Comparison of ENCODE assay signal across 11 cellular contexts in the genomic region with DNA sequence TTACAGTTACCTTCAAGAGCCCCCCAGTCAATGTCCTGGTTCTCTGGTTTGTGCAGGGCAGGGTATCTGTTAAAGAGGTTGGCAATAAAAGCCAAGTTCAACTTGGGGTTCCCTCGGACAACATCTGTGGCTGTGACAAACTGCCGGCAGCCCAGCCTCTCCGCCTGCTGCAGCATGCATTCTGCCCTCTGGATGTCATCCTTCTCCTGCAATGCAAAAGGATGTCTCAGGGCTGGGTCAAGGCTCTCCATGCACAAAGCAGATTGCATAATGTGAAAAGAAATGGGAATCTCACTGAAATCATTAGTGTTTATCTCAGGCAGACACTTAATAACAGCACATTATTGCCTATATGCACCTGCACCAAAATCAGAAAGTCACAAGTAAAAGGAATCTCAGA. TPM values are rescaled to one million over a fixed set of nuclear protein-coding genes. Genes with fewer than 3 reads are reported as not detected.
A peak's percentile ranks its signal among the peaks of the same experiment; 100 is the strongest.
DNase-seq lines count a peak whose midpoint lies in the region; ATAC-seq, FAIRE-seq and TF ChIP-seq lines count a peak whose summit lies in the region.
"Had no signal": no experiment of that assay in that cellular context is flagged by ENCODE, and none has a peak within 500 bp of the region (broad histone marks: within the 10 kb centered on the region; RNA-seq: fewer than 3 reads in every experiment).

No MANE protein-coding gene starts in this region.

- no peak for FAIRE-seq in GM12878 (lab: Jason Lieb, UNC)

- H3K4me2 ChIP-seq in GM12878 (ENCODE audit: control insufficient read depth, insufficient read depth): no peak overlapping the region

- H3K79me2 ChIP-seq in GM12878 (ENCODE audit: control insufficient read depth, insufficient read depth, low read length): peaks cover 13% of the 10 kb centered on the region

- no peak for TF ChIP-seq EP300 in GM12878 (IDR thresholded peaks at IDR 0.05; ENCODE audit: borderline replicate concordance in 1 of 2, control insufficient read depth in 1 of 2, low read depth in 2 of 2, low read length in 2 of 2)

- CTCF ChIA-PET in GM12878 (lab: Yijun Ruan, JAX): no interaction called here

- POLR2A ChIA-PET in GM12878 (lab: Charles Lee): no interaction called here

- no TSS peak for BruUV-seq in GM12878 (replicated peaks; lab: Mats Ljungman, UMichigan)

- WGBS in GM12878 (ENCODE audit: insufficient coverage, insufficient replicate concordance, low lambda C conversion rate, missing lambda C conversion rate): 97% methylated on average over 3 of the region's 3 CpGs
- WGBS in lung, 2 donors: 42 to 72% methylated on average over 3 of the region's 3 CpGs

- H3K27ac ChIP-seq in C4-2B (no peak overlapping the region), GM12878 (ENCODE audit: control insufficient read depth, insufficient read depth) (no peak overlapping the region), lung (ENCODE audit: low read depth in 1 of 2, low read length in 1 of 2) (no peak overlapping the region)

- peaks cover 29 to 63% of the 10 kb centered on the region in 2 experiments for H3K36me3 ChIP-seq in GM12878 (ENCODE audit: control insufficient read depth in 2 of 2, insufficient read depth in 2 of 2, low read length in 1 of 2)
- no peaks in the 10 kb centered on the region for H3K36me3 ChIP-seq in lung (ENCODE audit: control insufficient read depth in 2 of 2, insufficient read depth in 2 of 2, low read length in 2 of 2)

- H3K9me3 ChIP-seq in GM12878 (replicated peaks; ENCODE audit: control insufficient read depth, insufficient read depth, low read length) (no peaks in the 10 kb centered on the region), lung (ENCODE audit: control insufficient read depth in 2 of 2, insufficient read depth in 1 of 2, low read length in 1 of 2) (peaks cover 0 to 1% of the 10 kb centered on the region in 2 donors)

- no peak for TF ChIP-seq RAD21 in GM12878 (IDR thresholded peaks at IDR 0.05; ENCODE audit: insufficient read depth, low read depth, low read length)

- in situ Hi-C loops in GM12878 (cut with MboI): no loop called here

- peak; percentile 53; the same call in 1 of the 2 replicates for TF ChIP-seq POLR2A in GM12878 (IDR thresholded peaks at IDR 0.05; ENCODE audit: low read depth, low read length)

- H3K4me1 ChIP-seq in GM12878 (ENCODE audit: control insufficient read depth, insufficient read depth, low read length): no peaks in the 10 kb centered on the region
- no peaks in the 10 kb centered on the region for H3K4me1 ChIP-seq in lung (ENCODE audit: control insufficient read depth in 2 of 2, insufficient read depth in 2 of 2, low read length in 2 of 2)

- RAD21 ChIA-PET in GM12878 (lab: Charles Lee; ENCODE audit: unreplicated experiment): no interaction called here

- H2AFZ ChIP-seq in GM12878 (ENCODE audit: control insufficient read depth, low read depth, low read length): no peak overlapping the region

- SMC1A ChIA-PET in GM12878 (lab: Charles Lee; ENCODE audit: uncharacterized antibody, unreplicated experiment): no interaction called here

- intact Hi-C loops in GM12878 (cut with micrococcal nuclease; ENCODE audit: unreplicated experiment): no loop called here

- H3K4me3 ChIP-seq in HFF-Myc (replicated peaks; ENCODE audit: low read depth, low read length): no peak overlapping the region
- no peak overlapping the region for H3K4me3 ChIP-seq in GM12878
- no peak overlapping the region for H3K4me3 ChIP-seq in lung

- DNase-seq in HFF-Myc (ENCODE audit: extremely low read depth, low read depth) (no peak), GM12878 (ENCODE audit: low read depth, low spot score) (no peak), lung (ENCODE audit: low spot score) (no peak), NOMO-1 (lab: John Stamatoyannopoulos, UW; ENCODE audit: unreplicated experiment in 2 of 2) (no peak), NCI-H2196 treated with DMSO at 0.1 percent for 48 hours (lab: John Stamatoyannopoulos, UW; ENCODE audit: unreplicated experiment) (no peak), SHP77 treated with DMSO at 0.1 percent for 48 hours (lab: John Stamatoyannopoulos, UW) (no peak)
- DNase-seq: Kasumi-1 had no signal

- no peaks in the 10 kb centered on the region for H4K20me1 ChIP-seq in GM12878 (ENCODE audit: control insufficient read depth, insufficient read depth)

- H3K27me3 ChIP-seq in GM12878 (replicated peaks in 1 of 2; ENCODE audit: control insufficient read depth in 2 of 2, insufficient read depth in 2 of 2, low read length in 1 of 2) (no peaks in the 10 kb centered on the region), lung (ENCODE audit: control insufficient read depth, insufficient read depth) (no peaks in the 10 kb centered on the region)

- ATAC-seq in GM12878 (no peak; the same call in 2 of the 3 replicates), lung (ENCODE audit: insufficient read depth, low FRiP score) (no peak), GM19328 (IDR thresholded peaks at IDR 0.05; ENCODE audit: unreplicated experiment) (no peak)

- no peak overlapping the region for H3K9ac ChIP-seq in GM12878 (ENCODE audit: control insufficient read depth, insufficient read depth, low read length)

- TF ChIP-seq CTCF in C4-2B (conservative IDR thresholded peaks at IDR 0.05): peak; percentile 10
- TF ChIP-seq CTCF in HFF-Myc (IDR thresholded peaks at IDR 0.05; ENCODE audit: low read depth, low read length, missing control alignments): peak; percentile 19
- peak in 1 of 3 experiments; percentile 25; a peak in 1 of 6 replicates for TF ChIP-seq CTCF in GM12878 (IDR thresholded peaks at IDR 0.05 in 2 of 3, conservative IDR thresholded peaks at IDR 0.05 in 1 of 3; ENCODE audit: control insufficient read depth in 2 of 3, extremely low read depth in 1 of 3, insufficient read depth in 1 of 3, low read depth in 3 of 3, low read length in 3 of 3)
- peak; percentile 1 for TF ChIP-seq CTCF in lung (IDR thresholded peaks at IDR 0.05; ENCODE audit: control extremely low read depth, extremely low read depth)

RNA-seq across cellular contexts. Expression of gene LCP1, which starts 35.1 kb away (rescaled TPM):
- total RNA-seq in GM12878 (2013; cell fraction: nucleolus; rRNA removed): 630 and 672 TPM in 2 replicates
- total RNA-seq in GM12878 (2014; rRNA removed) (1,359 and 1,536 TPM in 2 replicates), GM12878 (2014; rRNA removed; fragmentation: Illumina TruSeq; extraction: Trizol) (1,765 and 1,770 TPM in 2 replicates), GM12878 (2021) (1,593 and 1,649 TPM in 2 replicates), lung (100 to 1,000 TPM in 1 of 2 donors, 10 to 100 TPM in 1; 89.8 to 227 TPM)
- 790 TPM for polyA plus RNA-seq in GM12878 (2011; ENCODE audit: low read depth)
- polyA plus RNA-seq in GM12878 (2011; rRNA removed) (1,518 and 1,924 TPM in 2 replicates), GM12878 (2014; fragmentation: Illumina TruSeq; extraction: Trizol) (2,201 and 2,644 TPM in 2 replicates), GM12878 (2014; fragmentation: Nextera tagmentation; extraction: Ambion mirVana) (1,000 to 10,000 TPM in 1 of 2 experiments, 100 to 1,000 TPM in 1; 775 to 1,062 TPM), GM12878 (2014; rRNA removed) (1,106 and 1,239 TPM in 2 replicates), GM12878 (2016; fragmentation: Nextera tagmentation; extraction: Ambion mirVana) (1,000 to 10,000 TPM; 1,617 to 1,624 TPM), lung (100 to 1,000 TPM in 1 of 2 donors, 10 to 100 TPM in 1; 42.9 to 539 TPM)
- polyA plus RNA-seq in GM12878 (2011; cell fraction: cytosol; rRNA removed): 938 and 1,004 TPM in 2 replicates
- 570 and 928 TPM in 2 replicates for polyA plus RNA-seq in GM12878 (2011; cell fraction: nucleus; rRNA removed)
- polyA plus RNA-seq in GM12878 (2012): 792 and 882 TPM in 2 replicates
- polyA minus RNA-seq in GM12878 (2011; rRNA and poly(A)+ RNA removed): 1,516 and 1,624 TPM in 2 replicates
- polyA minus RNA-seq in GM12878 (2011; cell fraction: cytosol; rRNA and poly(A)+ RNA removed): 490 and 574 TPM in 2 replicates
- polyA minus RNA-seq in GM12878 (2011; cell fraction: nucleus; rRNA and poly(A)+ RNA removed): 248 and 443 TPM in 2 replicates

RNA-seq across cellular contexts. Expression of gene CPB2, which starts 42.1 kb away (rescaled TPM):
- not detected in 2 replicates for total RNA-seq in GM12878 (2013; cell fraction: nucleolus; rRNA removed)
- not detected in 2 replicates for total RNA-seq in GM12878 (2014; rRNA removed)
- total RNA-seq in GM12878 (2014; rRNA removed; fragmentation: Illumina TruSeq; extraction: Trizol): not detected in 2 replicates
- total RNA-seq in GM12878 (2021): 0.13 and 0.16 TPM in 2 replicates
- polyA plus RNA-seq in GM12878 (2011; ENCODE audit: low read depth): not detected
- polyA plus RNA-seq in GM12878 (2011; rRNA removed): not detected in 2 replicates
- polyA plus RNA-seq in GM12878 (2011; cell fraction: cytosol; rRNA removed): not detected in 2 replicates
- polyA plus RNA-seq in GM12878 (2011; cell fraction: nucleus; rRNA removed): not detected in 2 replicates
- polyA plus RNA-seq in GM12878 (2012): not detected in 2 replicates
- polyA plus RNA-seq in GM12878 (2014; fragmentation: Illumina TruSeq; extraction: Trizol): 0.07 TPM in 1 of 2 replicates, not detected in the other
- under 1 TPM; 0.05 to 0.22 TPM for polyA plus RNA-seq in GM12878 (2014; fragmentation: Nextera tagmentation; extraction: Ambion mirVana)
- 0.05 and 0.14 TPM in 2 replicates for polyA plus RNA-seq in GM12878 (2014; rRNA removed)
- polyA plus RNA-seq in GM12878 (2016; fragmentation: Nextera tagmentation; extraction: Ambion mirVana): under 1 TPM; 0.56 to 0.87 TPM
- polyA minus RNA-seq in GM12878 (2011; rRNA and poly(A)+ RNA removed): not detected in 2 replicates
- not detected in 2 replicates for polyA minus RNA-seq in GM12878 (2011; cell fraction: cytosol; rRNA and poly(A)+ RNA removed)
- polyA minus RNA-seq in GM12878 (2011; cell fraction: nucleus; rRNA and poly(A)+ RNA removed): not detected in 2 replicates
- 10 to 100 TPM in 1 of 2 donors, not detected in 1; 16.7 TPM for total RNA-seq in lung
- polyA plus RNA-seq in lung: 10 to 100 TPM in 1 of 2 donors, 1 to 10 TPM in 1; 1.7 to 19.7 TPM
- total RNA-seq: T-helper 2 cell treated with Interferon-gamma antibody and Interleukin-4, amounts not matched to agents 100 ng/mL and 5 ng/mL, for 36 hours; ureter had no signal
